ENCODE assay signal across 19 cellular contexts in the genomic region with DNA sequence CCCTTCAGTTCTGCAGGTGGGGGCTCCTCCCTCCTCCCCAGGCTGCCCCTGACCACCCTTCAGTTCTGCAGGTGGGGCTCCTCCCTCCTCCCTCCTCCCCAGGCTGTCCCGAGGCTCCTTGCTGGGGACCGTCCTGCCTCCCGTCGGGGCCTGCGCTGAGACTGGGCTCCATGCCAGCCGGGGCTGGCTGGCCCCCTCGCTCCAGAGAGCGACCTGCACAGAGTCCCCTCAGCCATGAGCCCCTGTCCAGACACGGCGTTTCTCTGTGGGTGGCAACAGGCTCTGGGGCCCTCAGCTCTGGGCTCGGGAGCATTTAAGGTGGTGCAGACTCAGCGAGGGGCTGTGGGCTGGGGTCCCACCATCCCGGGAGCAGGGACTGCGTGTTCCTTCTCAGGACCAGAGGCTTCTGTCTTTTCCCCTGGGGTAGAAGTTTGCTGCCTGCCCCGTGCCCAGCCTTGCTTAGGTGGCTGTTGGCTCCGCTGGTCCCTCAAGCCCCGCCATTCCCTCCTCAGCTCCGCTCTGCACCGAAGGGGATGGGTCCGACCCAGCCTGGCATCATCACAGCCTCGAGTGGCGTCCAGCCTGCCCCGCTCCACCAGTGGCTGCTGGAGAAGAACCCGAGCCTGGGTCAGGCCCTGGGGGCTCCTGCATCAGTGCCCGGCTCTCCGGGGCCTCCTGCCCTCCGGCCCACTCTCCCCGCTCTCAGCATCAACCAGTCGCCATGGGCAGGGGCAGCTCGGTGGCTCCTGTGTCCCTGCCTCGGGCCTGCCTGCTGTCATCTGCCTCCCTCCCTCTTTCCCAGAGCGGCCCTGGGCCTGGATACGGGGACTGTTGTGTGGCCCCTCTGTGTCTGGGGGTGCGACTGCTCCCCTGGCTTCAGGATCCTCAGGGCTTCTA. TPM values are rescaled to one million over a fixed set of nuclear protein-coding genes. Genes with fewer than 3 reads are reported as not detected.
DNase-seq lines count a peak whose midpoint lies in the region; ATAC-seq and TF ChIP-seq lines count a peak whose summit lies in the region.
"Had no signal": no experiment of that assay in that cellular context is flagged by ENCODE, and none has a peak within 500 bp of the region (broad histone marks: within the 10 kb centered on the region; RNA-seq: fewer than 3 reads in every experiment).

No MANE protein-coding gene starts in this region.

- H3K36me3 Mint-ChIP-seq in MCF 10A (ENCODE audit: insufficient read depth, unreplicated experiment) (peaks cover 12% of the 10 kb centered on the region), WTC11 (peaks cover 2% of the 10 kb centered on the region)

- no peaks in the 10 kb centered on the region for H3K36me3 ChIP-seq in breast epithelium
- peaks cover 19% of the 10 kb centered on the region for H3K36me3 ChIP-seq in upper lobe of right lung
- H3K36me3 ChIP-seq in mucosa of descending colon (ENCODE audit: low read depth) = no peaks in the 10 kb centered on the region

- no peak for TF ChIP-seq POLR2A in breast epithelium (IDR thresholded peaks at IDR 0.05)

- intact Hi-C loops in MCF 10A (cut with micrococcal nuclease) (no loop called here), breast epithelium (cut with DNase I; ENCODE audit: low total_unique reads) (no loop called here), upper lobe of right lung (cut with DNase I) (no loop called here), mucosa of descending colon (cut with DNase I, micrococcal nuclease) (no loop called here)

- peak overlapping the region; percentile 54 for H3K27ac Mint-ChIP-seq in MCF 10A (ENCODE audit: low read depth, unreplicated experiment)
- no peak overlapping the region for H3K27ac Mint-ChIP-seq in WTC11

- H3K9me3 ChIP-seq in breast epithelium (no peaks in the 10 kb centered on the region), upper lobe of right lung (no peaks in the 10 kb centered on the region), mucosa of descending colon (no peaks in the 10 kb centered on the region)
- H3K9me3 ChIP-seq: A549, SJSA1 had no signal

- no peak for DNase-seq in MCF 10A (ENCODE audit: unreplicated experiment)
- no peak for DNase-seq in breast epithelium (ENCODE audit: low spot score in 2 of 2)
- DNase-seq in WTC11 (ENCODE audit: low spot score) = no peak
- no peak for DNase-seq in left lobe of liver (ENCODE audit: low spot score)
- no peak for DNase-seq in upper lobe of right lung
- DNase-seq in NCI-H82 treated with DMSO at 0.1 percent for 48 hours (lab: John Stamatoyannopoulos, UW; ENCODE audit: unreplicated experiment) = no peak
- no peak for DNase-seq in mucosa of descending colon
- no peak for DNase-seq in LoVo (ENCODE audit: low spot score)
- DNase-seq: CD8-positive, alpha-beta memory T cell; DMS79; GOT3; KBM-7; NCI-H1417; NCI-H187; NCI-H345; NCI-H524 treated with DMSO at 0.1 percent for 48 hours had no signal

- POLR2A ChIA-PET in MCF 10A (lab: Yijun Ruan, JAX) = no interaction called here
- POLR2A ChIA-PET in WTC11 (lab: Charles Lee) = no interaction called here

- no peaks in the 10 kb centered on the region for H3K4me1 Mint-ChIP-seq in MCF 10A (ENCODE audit: insufficient read depth, unreplicated experiment)
- H3K4me1 Mint-ChIP-seq in WTC11 = no peaks in the 10 kb centered on the region

- H3K27ac ChIP-seq in breast epithelium = no peak overlapping the region
- no peak overlapping the region for H3K27ac ChIP-seq in upper lobe of right lung
- H3K27ac ChIP-seq: A549, SJSA1 had no signal

- H3K27me3 Mint-ChIP-seq in MCF 10A (ENCODE audit: insufficient read depth, unreplicated experiment) (no peaks in the 10 kb centered on the region), WTC11 (ENCODE audit: low read depth) (no peaks in the 10 kb centered on the region)
- H3K27me3 Mint-ChIP-seq: CD8-positive, alpha-beta memory T cell had no signal

- ATAC-seq in WTC11 (no peak), left lobe of liver (peak; percentile 11), upper lobe of right lung (peak; percentile 7), mucosa of descending colon (no peak)
- ATAC-seq: A549, HCT116 had no signal

- no TSS peak for BruUV-seq in MCF 10A (replicated peaks; lab: Mats Ljungman, UMichigan)

- H3K27me3 ChIP-seq in breast epithelium (no peaks in the 10 kb centered on the region), upper lobe of right lung (no peaks in the 10 kb centered on the region)
- H3K27me3 ChIP-seq: SJSA1 had no signal

- H3K9me3 Mint-ChIP-seq in MCF 10A (ENCODE audit: unreplicated experiment) (no peaks in the 10 kb centered on the region), WTC11 (no peaks in the 10 kb centered on the region)
- H3K9me3 Mint-ChIP-seq: CD8-positive, alpha-beta memory T cell had no signal

- no peaks in the 10 kb centered on the region for H3K4me1 ChIP-seq in breast epithelium
- no peaks in the 10 kb centered on the region for H3K4me1 ChIP-seq in upper lobe of right lung
- no peaks in the 10 kb centered on the region for H3K4me1 ChIP-seq in mucosa of descending colon (ENCODE audit: low read depth)
- H3K4me1 ChIP-seq: A549, SJSA1 had no signal

- CTCF ChIA-PET in MCF 10A (lab: Yijun Ruan, JAX) (no interaction called here), WTC11 (lab: Charles Lee) (no interaction called here)

- TF ChIP-seq CTCF in MCF 10A (IDR thresholded peaks at IDR 0.05; ENCODE audit: unreplicated experiment) = no peak
- TF ChIP-seq CTCF in breast epithelium (IDR thresholded peaks at IDR 0.05) = no peak
- no peak for TF ChIP-seq CTCF in WTC11 (IDR thresholded peaks at IDR 0.05)
- no peak for TF ChIP-seq CTCF in upper lobe of right lung (IDR thresholded peaks at IDR 0.05)
- TF ChIP-seq CTCF in mucosa of descending colon (IDR thresholded peaks at IDR 0.05) = no peak

- no peak overlapping the region for H3K4me3 ChIP-seq in breast epithelium
- no peak overlapping the region for H3K4me3 ChIP-seq in upper lobe of right lung
- H3K4me3 ChIP-seq in mucosa of descending colon = no peak overlapping the region
- H3K4me3 ChIP-seq: A549, SJSA1 had no signal

- H3K4me3 Mint-ChIP-seq in MCF 10A (ENCODE audit: unreplicated experiment) = no peak overlapping the region
- no peak overlapping the region for H3K4me3 Mint-ChIP-seq in WTC11

TF ChIP-seq in WTC11, 78 proteins besides CTCF, POLR2A, EP300 and RAD21:
- 0 out of 2 replicates have a peak, but pooled peaks have one; percentile 38 for TF ChIP-seq ZNF263 (CRISPR knock-in tag; IDR thresholded peaks at IDR 0.05; ENCODE audit: low read depth)
- no peak for TF ChIP-seq FOXP1 (CRISPR knock-in tag; IDR thresholded peaks at IDR 0.05; ENCODE audit: borderline replicate concordance)
- no peak for TF ChIP-seq EMX1 (CRISPR knock-in tag; IDR thresholded peaks at IDR 0.05)
- TF ChIP-seq CREB1 (CRISPR knock-in tag; IDR thresholded peaks at IDR 0.05) = no peak
- TF ChIP-seq ESRRA (CRISPR knock-in tag; IDR thresholded peaks at IDR 0.05; ENCODE audit: borderline replicate concordance) = no peak
- TF ChIP-seq, protein P1, sequence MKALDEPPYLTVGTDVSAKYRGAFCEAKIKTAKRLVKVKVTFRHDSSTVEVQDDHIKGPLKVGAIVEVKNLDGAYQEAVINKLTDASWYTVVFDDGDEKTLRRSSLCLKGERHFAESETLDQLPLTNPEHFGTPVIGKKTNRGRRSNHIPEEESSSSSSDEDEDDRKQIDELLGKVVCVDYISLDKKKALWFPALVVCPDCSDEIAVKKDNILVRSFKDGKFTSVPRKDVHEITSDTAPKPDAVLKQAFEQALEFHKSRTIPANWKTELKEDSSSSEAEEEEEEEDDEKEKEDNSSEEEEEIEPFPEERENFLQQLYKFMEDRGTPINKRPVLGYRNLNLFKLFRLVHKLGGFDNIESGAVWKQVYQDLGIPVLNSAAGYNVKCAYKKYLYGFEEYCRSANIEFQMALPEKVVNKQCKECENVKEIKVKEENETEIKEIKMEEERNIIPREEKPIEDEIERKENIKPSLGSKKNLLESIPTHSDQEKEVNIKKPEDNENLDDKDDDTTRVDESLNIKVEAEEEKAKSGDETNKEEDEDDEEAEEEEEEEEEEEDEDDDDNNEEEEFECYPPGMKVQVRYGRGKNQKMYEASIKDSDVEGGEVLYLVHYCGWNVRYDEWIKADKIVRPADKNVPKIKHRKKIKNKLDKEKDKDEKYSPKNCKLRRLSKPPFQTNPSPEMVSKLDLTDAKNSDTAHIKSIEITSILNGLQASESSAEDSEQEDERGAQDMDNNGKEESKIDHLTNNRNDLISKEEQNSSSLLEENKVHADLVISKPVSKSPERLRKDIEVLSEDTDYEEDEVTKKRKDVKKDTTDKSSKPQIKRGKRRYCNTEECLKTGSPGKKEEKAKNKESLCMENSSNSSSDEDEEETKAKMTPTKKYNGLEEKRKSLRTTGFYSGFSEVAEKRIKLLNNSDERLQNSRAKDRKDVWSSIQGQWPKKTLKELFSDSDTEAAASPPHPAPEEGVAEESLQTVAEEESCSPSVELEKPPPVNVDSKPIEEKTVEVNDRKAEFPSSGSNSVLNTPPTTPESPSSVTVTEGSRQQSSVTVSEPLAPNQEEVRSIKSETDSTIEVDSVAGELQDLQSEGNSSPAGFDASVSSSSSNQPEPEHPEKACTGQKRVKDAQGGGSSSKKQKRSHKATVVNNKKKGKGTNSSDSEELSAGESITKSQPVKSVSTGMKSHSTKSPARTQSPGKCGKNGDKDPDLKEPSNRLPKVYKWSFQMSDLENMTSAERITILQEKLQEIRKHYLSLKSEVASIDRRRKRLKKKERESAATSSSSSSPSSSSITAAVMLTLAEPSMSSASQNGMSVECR (CRISPR knock-in tag; IDR thresholded peaks at IDR 0.05; ENCODE audit: borderline replicate concordance) = no peak
- TF ChIP-seq, protein P2, sequence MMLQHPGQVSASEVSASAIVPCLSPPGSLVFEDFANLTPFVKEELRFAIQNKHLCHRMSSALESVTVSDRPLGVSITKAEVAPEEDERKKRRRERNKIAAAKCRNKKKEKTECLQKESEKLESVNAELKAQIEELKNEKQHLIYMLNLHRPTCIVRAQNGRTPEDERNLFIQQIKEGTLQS (CRISPR knock-in tag; conservative IDR thresholded peaks at IDR 0.05) = no peak
TF ChIP-seq in WTC11: peak in this region for 1.

RNA-seq across cellular contexts. Expression of a gene that starts 27.6 kb away (rescaled TPM):
- total RNA-seq in MCF 10A (2022) = 48.5 and 54.4 TPM in 2 replicates
- 10 to 100 TPM; 31.5 to 76.7 (median 68.2) TPM for total RNA-seq in breast epithelium
- 102 to 126 TPM (median 107 TPM) in 3 replicates for total RNA-seq in WTC11 (2021)
- total RNA-seq in left lobe of liver = 21.8 TPM
- 60.6 TPM for total RNA-seq in upper lobe of right lung
- total RNA-seq in mucosa of descending colon = 10 to 100 TPM; 51.8 to 58.6 (median 56.7) TPM

RNA-seq across cellular contexts. Expression of a gene that starts 47.0 kb away (rescaled TPM):
- total RNA-seq in MCF 10A (2022) (53.1 and 53.4 TPM in 2 replicates), breast epithelium (10 to 100 TPM; 52.0 to 67.2 (median 54.4) TPM), WTC11 (2021) (106 to 148 TPM (median 145 TPM) in 3 replicates), left lobe of liver (25.9 TPM), upper lobe of right lung (56.5 TPM), mucosa of descending colon (10 to 100 TPM; 66.0 to 82.3 (median 71.5) TPM)

Comparison
In these comparisons a context has a peak if more than half of its experiments do, and no peak if none do; other contexts are left out.
1. ATAC-seq: peak in left lobe of liver (single experiment) and upper lobe of right lung (single experiment); none in WTC11 (single experiment) and mucosa of descending colon (single experiment).